8 cellular contexts compared by ENCODE assay signal in the genomic region with DNA sequence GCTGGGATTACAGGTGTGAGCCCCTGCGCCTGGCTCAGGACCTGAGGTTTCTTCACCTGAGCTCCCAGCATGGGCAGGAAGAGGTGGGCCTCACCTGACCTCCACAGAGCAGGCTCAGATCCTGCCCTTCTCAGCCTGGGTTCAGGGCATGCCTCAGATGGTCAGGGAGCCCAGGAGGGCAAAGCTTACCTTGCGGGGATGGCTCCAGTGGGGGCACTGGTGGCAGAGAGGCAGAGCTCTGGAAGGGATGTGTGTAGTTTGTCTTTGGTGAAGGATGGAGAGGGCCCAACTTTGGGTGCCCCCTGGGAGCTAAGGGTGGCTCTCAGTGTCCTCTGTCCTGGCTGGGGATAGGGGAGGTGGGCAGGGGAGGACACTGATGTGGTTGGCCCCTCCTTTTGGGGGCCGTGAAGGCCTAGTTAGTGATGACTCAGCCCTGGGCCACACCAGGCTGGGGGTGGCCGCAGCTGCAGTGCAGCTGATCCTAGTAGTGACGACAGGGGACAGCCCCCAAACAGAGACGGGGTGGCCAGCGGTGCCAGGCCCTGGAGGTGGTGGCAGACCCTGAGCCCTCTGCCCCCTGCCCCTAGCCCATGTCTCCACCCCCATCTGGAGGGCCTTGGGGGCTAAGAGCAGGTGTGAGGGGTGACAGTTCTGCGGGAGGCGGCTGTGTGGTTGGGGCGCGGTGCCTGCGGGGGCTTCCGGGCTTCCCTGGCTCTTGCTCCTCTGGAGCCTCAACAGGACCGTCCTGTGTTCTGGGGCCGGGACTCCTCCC. TPM values are rescaled to one million over a fixed set of nuclear protein-coding genes. Genes with fewer than 3 reads are reported as not detected.
A peak's percentile ranks its signal among the peaks of the same experiment; 100 is the strongest.
DNase-seq lines count a peak whose midpoint lies in the region; ATAC-seq and TF ChIP-seq lines count a peak whose summit lies in the region.
"Had no signal": no experiment of that assay in that cellular context is flagged by ENCODE, and none has a peak within 500 bp of the region (broad histone marks: within the 10 kb centered on the region; RNA-seq: fewer than 3 reads in every experiment).

No MANE protein-coding gene starts in this region.

- H3K36me3 Mint-ChIP-seq in endothelial cell (ENCODE audit: low read depth, unreplicated experiment) (no peaks in the 10 kb centered on the region), osteocyte (ENCODE audit: unreplicated experiment) (peaks cover 3% of the 10 kb centered on the region)

- H3K9me3 Mint-ChIP-seq in endothelial cell (ENCODE audit: unreplicated experiment) (no peaks in the 10 kb centered on the region), osteocyte (ENCODE audit: unreplicated experiment) (no peaks in the 10 kb centered on the region)

- H3K4me3 Mint-ChIP-seq in endothelial cell (ENCODE audit: unreplicated experiment) (peak overlapping the region; percentile 31), osteocyte (ENCODE audit: unreplicated experiment) (peak overlapping the region; percentile 44)

- DNase-seq in GM03348 (ENCODE audit: low spot score) (peak; percentile 42), endothelial cell (ENCODE audit: low spot score) (no peak), osteocyte (ENCODE audit: extremely low spot score, unreplicated experiment) (no peak), GOT3 (lab: John Stamatoyannopoulos, UW) (no peak), AG08396 (ENCODE audit: low spot score) (no peak)
- DNase-seq: activated naive CD4-positive, alpha-beta T cell had no signal

- no peak overlapping the region for H3K27ac Mint-ChIP-seq in endothelial cell (ENCODE audit: unreplicated experiment)
- H3K27ac Mint-ChIP-seq in osteocyte (ENCODE audit: unreplicated experiment) = peak overlapping the region; percentile 88

- no peak for ATAC-seq in HG03095 (IDR thresholded peaks at IDR 0.05; ENCODE audit: unreplicated experiment)

- TF ChIP-seq CTCF in endothelial cell (IDR thresholded peaks at IDR 0.05; ENCODE audit: unreplicated experiment) (no peak), osteocyte (IDR thresholded peaks at IDR 0.05) (no peak)

- peaks cover 11% of the 10 kb centered on the region for H3K4me1 Mint-ChIP-seq in endothelial cell (ENCODE audit: unreplicated experiment)
- H3K4me1 Mint-ChIP-seq in osteocyte (ENCODE audit: unreplicated experiment) = peaks cover 80% of the 10 kb centered on the region

- H3K27me3 Mint-ChIP-seq in endothelial cell (ENCODE audit: unreplicated experiment) (peaks cover 4% of the 10 kb centered on the region), osteocyte (ENCODE audit: unreplicated experiment) (no peaks in the 10 kb centered on the region)

RNA-seq across cellular contexts. Expression of a gene that starts 5.8 kb away (rescaled TPM):
- total RNA-seq in endothelial cell (ENCODE audit: unreplicated experiment) (78.8 TPM), osteocyte (143 and 146 TPM in 2 replicates)

RNA-seq across cellular contexts. Expression of a gene that starts 12.9 kb away (rescaled TPM):
- total RNA-seq in endothelial cell (ENCODE audit: unreplicated experiment) = 0.82 TPM
- 4.1 and 4.4 TPM in 2 replicates for total RNA-seq in osteocyte
- total RNA-seq: mononuclear cell had no signal

RNA-seq across cellular contexts. Expression of a gene that starts 15.2 kb away (rescaled TPM):
- total RNA-seq in endothelial cell (ENCODE audit: unreplicated experiment) = 25.6 TPM
- 22.2 and 24.3 TPM in 2 replicates for total RNA-seq in osteocyte

RNA-seq across cellular contexts. Expression of a gene that starts 15.3 kb away (rescaled TPM):
- total RNA-seq in endothelial cell (ENCODE audit: unreplicated experiment) (180 TPM), osteocyte (183 and 194 TPM in 2 replicates)

RNA-seq across cellular contexts. Expression of a gene that starts 22.9 kb away (rescaled TPM):
- total RNA-seq in endothelial cell (ENCODE audit: unreplicated experiment) (34.4 TPM), osteocyte (45.4 and 46.9 TPM in 2 replicates)
